Comparison of ENCODE assay signal across 28 cellular contexts in genomic region chr7:139152149-139152548, GRCh38.
"Had no signal": no experiment of that assay in that cellular context is flagged by ENCODE, and none has a peak within 500 bp of the region (broad histone marks: within the 10 kb centered on the region; RNA-seq: fewer than 3 reads in every experiment).

No MANE protein-coding gene starts in this region.

- H3K9me3 Mint-ChIP-seq: dendritic cell treated with granulocyte-macrophage colony-stimulating factor and Interleukin-4, amounts not matched to agents 40 ng/mL and 50 ng/mL, for 4 days; effector memory CD8-positive, alpha-beta T cell; endodermal cell had no signal

- FAIRE-seq: endometrium, endothelial cell of umbilical vein had no signal

- H3K4me3 Mint-ChIP-seq: dendritic cell treated with granulocyte-macrophage colony-stimulating factor and Interleukin-4, amounts not matched to agents 40 ng/mL and 50 ng/mL, for 4 days; effector memory CD8-positive, alpha-beta T cell; endodermal cell had no signal

- DNase-seq: colonic mucosa; cortex of kidney; dermis blood vessel endothelial cell; dorsolateral prefrontal cortex; effector CD4-positive, alpha-beta T cell; effector CD8-positive, alpha-beta T cell; effector memory CD4-positive, alpha-beta T cell; effector memory CD8-positive, alpha-beta T cell; endodermal cell; erythroblast; esophagus squamous epithelium; foreskin fibroblast; foreskin keratinocyte; foreskin melanocyte; gastrocnemius medialis; glutamatergic neuron; head of caudate nucleus; heart left ventricle; heart right ventricle had no signal

- H3K36me3 ChIP-seq: colonic mucosa, gastrocnemius medialis had no signal

- H3K79me2 ChIP-seq: hepatocyte had no signal

- H3K27ac Mint-ChIP-seq: dendritic cell treated with granulocyte-macrophage colony-stimulating factor and Interleukin-4, amounts not matched to agents 40 ng/mL and 50 ng/mL, for 4 days; effector memory CD8-positive, alpha-beta T cell; endodermal cell had no signal

- H3K27me3 ChIP-seq: colonic mucosa, dorsolateral prefrontal cortex, esophagus muscularis mucosa, esophagus squamous epithelium, foreskin keratinocyte, gastrocnemius medialis, gastroesophageal sphincter, heart left ventricle, heart right ventricle, hepatocyte had no signal

- H3K4me2 ChIP-seq: hepatocyte had no signal

- H3K4me3 ChIP-seq: colonic mucosa, coronary artery, dorsolateral prefrontal cortex, esophagus muscularis mucosa, esophagus squamous epithelium, gastrocnemius medialis, gastroesophageal sphincter, heart left ventricle, heart right ventricle, hepatocyte had no signal

- H3K27me3 Mint-ChIP-seq: dendritic cell treated with granulocyte-macrophage colony-stimulating factor and Interleukin-4, amounts not matched to agents 40 ng/mL and 50 ng/mL, for 4 days; effector memory CD8-positive, alpha-beta T cell had no signal

- H3K27ac ChIP-seq: colonic mucosa, coronary artery, dorsolateral prefrontal cortex, epithelial cell of prostate, esophagus muscularis mucosa, esophagus squamous epithelium, foreskin keratinocyte, gastrocnemius medialis, gastroesophageal sphincter, heart left ventricle, heart right ventricle, hepatocyte had no signal

- ATAC-seq: effector memory CD8-positive, alpha-beta T cell; esophagus mucosa; foreskin keratinocyte; gastrocnemius medialis; gastroesophageal sphincter; heart left ventricle; heart right ventricle had no signal

- H3K9me3 ChIP-seq: colonic mucosa, esophagus muscularis mucosa, esophagus squamous epithelium, gastrocnemius medialis, gastroesophageal sphincter, heart left ventricle, heart right ventricle had no signal

- H2AFZ ChIP-seq: hepatocyte had no signal

- H3K4me1 ChIP-seq: colonic mucosa, esophagus muscularis mucosa, esophagus squamous epithelium, gastrocnemius medialis, gastroesophageal sphincter had no signal
